Comparison of ENCODE assay signal across 18 cellular contexts in the genomic region with DNA sequence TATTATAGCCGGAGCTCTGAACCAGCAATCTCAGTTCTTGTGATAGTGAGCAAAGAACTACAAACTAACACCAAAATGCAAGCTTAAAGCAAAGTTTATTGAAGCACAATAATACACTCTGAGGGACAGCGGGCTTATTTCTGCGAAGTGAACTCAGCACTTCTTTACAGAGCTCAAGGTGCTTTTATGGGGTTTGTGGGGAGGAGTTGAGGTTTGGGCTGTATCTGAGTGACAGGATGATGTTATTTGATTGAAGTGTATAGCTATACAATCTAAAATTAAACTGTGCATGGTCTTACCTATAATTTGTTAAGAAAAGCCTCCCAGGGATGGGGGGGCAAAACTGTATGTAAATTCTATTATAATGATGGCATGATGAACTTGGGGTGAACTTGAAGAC. TPM values are rescaled to one million over a fixed set of nuclear protein-coding genes. Genes with fewer than 3 reads are reported as not detected.
DNase-seq lines count a peak whose midpoint lies in the region; ATAC-seq, FAIRE-seq and TF ChIP-seq lines count a peak whose summit lies in the region.
"Had no signal": no experiment of that assay in that cellular context is flagged by ENCODE, and none has a peak within 500 bp of the region (broad histone marks: within the 10 kb centered on the region; RNA-seq: fewer than 3 reads in every experiment).

No MANE protein-coding gene starts in this region.

- H3K4me1 Mint-ChIP-seq in Calu3 (ENCODE audit: low read depth, unreplicated experiment) (peaks cover 23% of the 10 kb centered on the region), endothelial cell (ENCODE audit: unreplicated experiment) (peaks cover 26% of the 10 kb centered on the region)
- H3K4me1 Mint-ChIP-seq in activated CD8-positive, alpha-beta T cell treated with anti-CD3 and anti-CD28 coated beads for 36 hours (ENCODE audit: low read depth), result peaks cover 29% of the 10 kb centered on the region

- CTCF ChIA-PET in A549 (lab: Yijun Ruan, JAX), result interaction anchor here (1.1 to 20.7 kb wide), 3 partner anchors 13 to 60 kb away, joined by 3 to 580 read pairs (median 56); no protein-coding TSS in a partner anchor
- CTCF ChIA-PET in Calu3 (lab: Charles Lee), result interaction anchor here (0.6 to 1.1 kb wide), 2 partner anchors 16 to 20 kb away, joined by 3 read pairs; no protein-coding TSS in a partner anchor
- CTCF ChIA-PET in activated CD8-positive, alpha-beta T cell treated with anti-CD3 and anti-CD28 coated beads for 36 hours (lab: Charles Lee), result interaction anchor here (0.9 to 24.5 kb wide), 5 partner anchors 11 to 94 kb away, joined by 3 to 841 read pairs (median 8); a partner anchor contains a TSS

- H3K36me3 Mint-ChIP-seq in Calu3 (ENCODE audit: insufficient read depth, unreplicated experiment) (peaks cover 10% of the 10 kb centered on the region), endothelial cell (ENCODE audit: low read depth, unreplicated experiment) (peaks cover 13% of the 10 kb centered on the region)
- H3K36me3 Mint-ChIP-seq in activated CD8-positive, alpha-beta T cell treated with anti-CD3 and anti-CD28 coated beads for 36 hours (ENCODE audit: low read depth), result no peaks in the 10 kb centered on the region

- FAIRE-seq in A549 (lab: Jason Lieb, UNC), result no peak
- FAIRE-seq: endothelial cell of umbilical vein, GM12891 had no signal

- BruUV-seq in Calu3 (replicated peaks; lab: Mats Ljungman, UMichigan), result no TSS peak

- no peak for DNase-seq in A549 (ENCODE audit: low read depth in 1 of 2, low spot score in 1 of 2)
- DNase-seq in Calu3, result no peak
- DNase-seq in activated CD8-positive, alpha-beta T cell treated with anti-CD3 and anti-CD28 coated beads for 36 hours, result peak; percentile 69
- no peak for DNase-seq in esophagus muscularis mucosa (ENCODE audit: extremely low spot score)
- no peak for DNase-seq in nucleus accumbens (lab: John Stamatoyannopoulos, UW)
- DNase-seq in COLO829 (ENCODE audit: low spot score), result no peak
- no peak for DNase-seq in endothelial cell (ENCODE audit: low spot score)
- no peak for DNase-seq in stimulated activated CD4-positive, alpha-beta T cell treated with anti-CD3 and anti-CD28 coated beads, Interleukin-2, amount 100 ng/mL, for 48 hours
- DNase-seq: caudate nucleus, midbrain, NCI-H1048, NCI-H345, posterior cingulate gyrus, SJCRH30 had no signal

- H3K4me2 ChIP-seq in A549, result peak overlapping the region; percentile 81; the same call in 1 of the 3 replicates

- H3K4me3 Mint-ChIP-seq in Calu3 (ENCODE audit: low read depth, unreplicated experiment) (no peak overlapping the region), endothelial cell (ENCODE audit: unreplicated experiment) (no peak overlapping the region)
- H3K4me3 Mint-ChIP-seq in activated CD8-positive, alpha-beta T cell treated with anti-CD3 and anti-CD28 coated beads for 36 hours, result peak overlapping the region; percentile 24

- H3K27ac Mint-ChIP-seq in Calu3 (ENCODE audit: unreplicated experiment) (peak overlapping the region; percentile 36), endothelial cell (ENCODE audit: unreplicated experiment) (no peak overlapping the region)
- no peak overlapping the region for H3K27ac Mint-ChIP-seq in activated CD8-positive, alpha-beta T cell treated with anti-CD3 and anti-CD28 coated beads for 36 hours

- ATAC-seq in A549, result no peak
- peak; percentile 90 for ATAC-seq in activated CD8-positive, alpha-beta T cell treated with anti-CD3 and anti-CD28 coated beads for 36 hours

- H3K27me3 Mint-ChIP-seq in Calu3 (ENCODE audit: unreplicated experiment) (no peaks in the 10 kb centered on the region), endothelial cell (ENCODE audit: unreplicated experiment) (no peaks in the 10 kb centered on the region)
- no peaks in the 10 kb centered on the region for H3K27me3 Mint-ChIP-seq in activated CD8-positive, alpha-beta T cell treated with anti-CD3 and anti-CD28 coated beads for 36 hours

- H3K9me3 Mint-ChIP-seq in Calu3 (ENCODE audit: low read depth, unreplicated experiment) (peaks cover 11% of the 10 kb centered on the region), endothelial cell (ENCODE audit: unreplicated experiment) (peaks cover 5% of the 10 kb centered on the region)
- H3K9me3 Mint-ChIP-seq in activated CD8-positive, alpha-beta T cell treated with anti-CD3 and anti-CD28 coated beads for 36 hours, result no peaks in the 10 kb centered on the region

- TF ChIP-seq CTCF in A549 (IDR thresholded peaks at IDR 0.05) (no peak), Calu3 (IDR thresholded peaks at IDR 0.05; ENCODE audit: unreplicated experiment) (no peak), esophagus muscularis mucosa (IDR thresholded peaks at IDR 0.05) (no peak), endothelial cell (IDR thresholded peaks at IDR 0.05; ENCODE audit: unreplicated experiment) (no peak)
- TF ChIP-seq CTCF in activated CD8-positive, alpha-beta T cell treated with anti-CD3 and anti-CD28 coated beads for 36 hours (IDR thresholded peaks at IDR 0.05), result no peak

- intact Hi-C loops in Calu3 (cut with micrococcal nuclease; ENCODE audit: unreplicated experiment), result no loop called here
- intact Hi-C loops in activated CD8-positive, alpha-beta T cell treated with anti-CD3 and anti-CD28 coated beads for 36 hours (cut with micrococcal nuclease), result no loop called here
- intact Hi-C loops in esophagus muscularis mucosa (cut with DNase I), result no loop called here

- H3K27ac ChIP-seq in A549 (peak overlapping the region in 1 of 2 experiments; percentile 91; a peak in 4 of 6 replicates), esophagus muscularis mucosa (replicated peaks in 1 of 4) (peak overlapping the region in 3 of 4 donors; percentile 91 to 95 (median 93))
- H3K27ac ChIP-seq: BLaER1, SJCRH30 had no signal

- no peaks in the 10 kb centered on the region for H3K9me3 ChIP-seq in A549
- no peaks in the 10 kb centered on the region for H3K9me3 ChIP-seq in esophagus muscularis mucosa
- H3K9me3 ChIP-seq: SJCRH30 had no signal

- peaks cover 17% of the 10 kb centered on the region; the same call in 2 of the 3 replicates for H3K4me1 ChIP-seq in A549
- H3K4me1 ChIP-seq in esophagus muscularis mucosa, result peaks cover 19 to 29% (median 26%) of the 10 kb centered on the region in 4 donors
- H3K4me1 ChIP-seq: SJCRH30 had no signal

- TF ChIP-seq POLR2A in A549 (IDR thresholded peaks at IDR 0.05; ENCODE audit: low read length), result no peak
- no peak for TF ChIP-seq POLR2A in esophagus muscularis mucosa (IDR thresholded peaks at IDR 0.05; ENCODE audit: low read depth)

- WGBS in A549 (ENCODE audit: missing lambda C conversion rate), result 96% methylated on average over 3 of the region's 3 CpGs
- 96% methylated on average over 3 of the region's 3 CpGs for WGBS in esophagus muscularis mucosa

- TF ChIP-seq RAD21 in A549 (conservative IDR thresholded peaks at IDR 0.05 in 1 of 2, IDR thresholded peaks at IDR 0.05 in 1 of 2), result no peak

- no peak overlapping the region for H3K4me3 ChIP-seq in A549
- no peak overlapping the region for H3K4me3 ChIP-seq in esophagus muscularis mucosa
- H3K4me3 ChIP-seq: SJCRH30 had no signal

- POLR2A ChIA-PET in A549 (lab: Yijun Ruan, JAX), result interaction anchor here (0.5 kb wide), 1 partner anchor 17 kb away, joined by 4 read pairs; a partner anchor contains a TSS
- POLR2A ChIA-PET in activated CD8-positive, alpha-beta T cell treated with anti-CD3 and anti-CD28 coated beads for 36 hours (lab: Charles Lee), result interaction anchor here (0.7 to 3.0 kb wide), 9 partner anchors 11 to 73 kb away, joined by 3 to 16 read pairs (median 4); a partner anchor contains a TSS

- TF ChIP-seq EP300 in A549 (IDR thresholded peaks at IDR 0.05) (no peak), esophagus muscularis mucosa (IDR thresholded peaks at IDR 0.05) (no peak)

- H3K36me3 ChIP-seq in esophagus muscularis mucosa, result peaks cover 0 to 3% (median under 1%) of the 10 kb centered on the region in 4 donors
- H3K36me3 ChIP-seq: BLaER1, SJCRH30, tibial nerve had no signal

- H3K27me3 ChIP-seq in esophagus muscularis mucosa, result no peaks in the 10 kb centered on the region
- H3K27me3 ChIP-seq: BLaER1, SJCRH30, tibial nerve had no signal

TF ChIP-seq in A549, 52 proteins besides CTCF, POLR2A, EP300 and RAD21 (continues in another document):
- TF ChIP-seq GATA3 (IDR thresholded peaks at IDR 0.05; ENCODE audit: borderline replicate concordance) (no peak), CEBPB (IDR thresholded peaks at IDR 0.05) (no peak), ZNF302 (CRISPR knock-in tag; IDR thresholded peaks at IDR 0.05) (no peak), RARB (CRISPR knock-in tag; IDR thresholded peaks at IDR 0.05) (no peak), MAFK (IDR thresholded peaks at IDR 0.05; ENCODE audit: partially characterized antibody) (no peak), HOXA7 (CRISPR knock-in tag; IDR thresholded peaks at IDR 0.05) (no peak), ZFP36 (IDR thresholded peaks at IDR 0.05; ENCODE audit: borderline replicate concordance, partially characterized antibody) (no peak), PHF8 (IDR thresholded peaks at IDR 0.05; ENCODE audit: borderline replicate concordance, low read depth) (no peak), NPAS2 (CRISPR knock-in tag; IDR thresholded peaks at IDR 0.05; ENCODE audit: borderline replicate concordance) (no peak)
- TF ChIP-seq, protein P1, sequence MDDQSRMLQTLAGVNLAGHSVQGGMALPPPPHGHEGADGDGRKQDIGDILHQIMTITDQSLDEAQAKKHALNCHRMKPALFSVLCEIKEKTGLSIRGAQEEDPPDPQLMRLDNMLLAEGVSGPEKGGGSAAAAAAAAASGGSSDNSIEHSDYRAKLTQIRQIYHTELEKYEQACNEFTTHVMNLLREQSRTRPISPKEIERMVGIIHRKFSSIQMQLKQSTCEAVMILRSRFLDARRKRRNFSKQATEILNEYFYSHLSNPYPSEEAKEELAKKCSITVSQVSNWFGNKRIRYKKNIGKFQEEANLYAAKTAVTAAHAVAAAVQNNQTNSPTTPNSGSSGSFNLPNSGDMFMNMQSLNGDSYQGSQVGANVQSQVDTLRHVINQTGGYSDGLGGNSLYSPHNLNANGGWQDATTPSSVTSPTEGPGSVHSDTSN (IDR thresholded peaks at IDR 0.05), result no peak

RNA-seq across cellular contexts. Expression of a gene that starts 1.0 kb away (rescaled TPM):
- 31.7 and 35.9 TPM in 2 replicates for polyA plus RNA-seq in A549 (2011; rRNA removed)
- polyA plus RNA-seq in A549 (2012; cell fraction: cytosol; rRNA removed), result 14.3 and 14.8 TPM in 2 replicates
- polyA plus RNA-seq in A549 (2012; cell fraction: nucleus; rRNA removed), result 16.5 and 16.8 TPM in 2 replicates
- polyA plus RNA-seq in A549 (2017; fragmentation: RNase III; extraction: RNeasy Plus Mini Kit Qiagen cat#74134 plus additional on column Dnase treatment), result 15.5 to 19.9 TPM (median 18.1 TPM) in 3 replicates
- polyA minus RNA-seq in A549 (2011; rRNA and poly(A)+ RNA removed), result 25.1 and 35.6 TPM in 2 replicates
- 24.9 and 27.1 TPM in 2 replicates for total RNA-seq in Calu3 (2022)
- under 1 TPM; 0.25 to 0.56 TPM for total RNA-seq in activated CD8-positive, alpha-beta T cell treated with anti-CD3 and anti-CD28 coated beads for 36 hours
- 1 to 10 TPM; 3.0 to 9.9 (median 6.5) TPM for total RNA-seq in esophagus muscularis mucosa
- total RNA-seq in endothelial cell (ENCODE audit: unreplicated experiment), result 1.2 TPM
